12 cellular contexts compared by ENCODE assay signal in genomic region chr17:17493986-17494466, GRCh38. TPM values are rescaled to one million over a fixed set of nuclear protein-coding genes. Genes with fewer than 3 reads are reported as not detected.
DNase-seq lines count a peak whose midpoint lies in the region; ATAC-seq and TF ChIP-seq lines count a peak whose summit lies in the region.
"Had no signal": no experiment of that assay in that cellular context is flagged by ENCODE, and none has a peak within 500 bp of the region (broad histone marks: within the 10 kb centered on the region; RNA-seq: fewer than 3 reads in every experiment).

No MANE protein-coding gene starts in this region.

- intact Hi-C loops in right lobe of liver (cut with DNase I): no loop called here
- intact Hi-C loops in activated CD4-positive, alpha-beta T cell treated with anti-CD3 and anti-CD28 coated beads, Interleukin-2, amount 10 ng/mL, durations not matched to agents 24 days and 14 days (cut with micrococcal nuclease): loop anchor here (10.0 kb wide), 1 partner anchor 541 kb away; the partner anchor contains the start of genes ATPAF2 and GID4

- peak; percentile 10 for TF ChIP-seq POLR2A in right lobe of liver (IDR thresholded peaks at IDR 0.05)

- H3K9ac ChIP-seq in subcutaneous abdominal adipose tissue (ENCODE audit: low read length in 5 of 5): peak overlapping the region in 4 of 5 donors; percentile 7 to 89 (median 70)

- H3K4me3 Mint-ChIP-seq in activated CD4-positive, alpha-beta T cell treated with anti-CD3 and anti-CD28 coated beads, Interleukin-2, amount 10 ng/mL, durations not matched to agents 24 days and 14 days: no peak overlapping the region

- H3K27me3 ChIP-seq in right lobe of liver (no peaks in the 10 kb centered on the region), subcutaneous abdominal adipose tissue (ENCODE audit: control insufficient read depth in 5 of 5, insufficient read depth in 4 of 5, low read length in 5 of 5) (no peaks in the 10 kb centered on the region)
- H3K27me3 ChIP-seq: tibial artery had no signal

- H3K9me3 Mint-ChIP-seq in activated CD4-positive, alpha-beta T cell treated with anti-CD3 and anti-CD28 coated beads, Interleukin-2, amount 10 ng/mL, durations not matched to agents 24 days and 14 days: no peaks in the 10 kb centered on the region

- no peaks in the 10 kb centered on the region for H3K9me3 ChIP-seq in right lobe of liver
- no peaks in the 10 kb centered on the region for H3K9me3 ChIP-seq in subcutaneous abdominal adipose tissue (ENCODE audit: control insufficient read depth in 5 of 5, low read length in 5 of 5)
- H3K9me3 ChIP-seq: tibial artery had no signal

- WGBS in right lobe of liver (ENCODE audit: insufficient coverage, low coverage, low lambda C conversion rate, missing lambda C conversion rate): 80% methylated on average over 3 of the region's 5 CpGs

- no peak for TF ChIP-seq CTCF in right lobe of liver (IDR thresholded peaks at IDR 0.05)

- peak overlapping the region in 2 of 3 donors; percentile 64 to 71 for H3K4me3 ChIP-seq in right lobe of liver
- peak overlapping the region; percentile 78 to 97 (median 87) for H3K4me3 ChIP-seq in subcutaneous abdominal adipose tissue (ENCODE audit: low read depth in 1 of 5, low read length in 5 of 5)

- H3K27me3 Mint-ChIP-seq in activated CD4-positive, alpha-beta T cell treated with anti-CD3 and anti-CD28 coated beads, Interleukin-2, amount 10 ng/mL, durations not matched to agents 24 days and 14 days: peaks cover 20% of the 10 kb centered on the region

- H3K36me3 Mint-ChIP-seq in activated CD4-positive, alpha-beta T cell treated with anti-CD3 and anti-CD28 coated beads, Interleukin-2, amount 10 ng/mL, durations not matched to agents 24 days and 14 days (ENCODE audit: low read depth): peaks cover 32% of the 10 kb centered on the region

- peak; percentile 49 for DNase-seq in DMS53 (lab: John Stamatoyannopoulos, UW)
- DNase-seq in DMS53 treated with DMSO at 0.1 percent for 48 hours (lab: John Stamatoyannopoulos, UW; ENCODE audit: unreplicated experiment): no peak
- DNase-seq in caudate nucleus (lab: John Stamatoyannopoulos, UW): peak in 1 of 61 donors; percentile 33
- DNase-seq in right lobe of liver: no peak
- no peak for DNase-seq in AG08395 (ENCODE audit: low spot score)
- no peak for DNase-seq in activated CD4-positive, alpha-beta T cell treated with anti-CD3 and anti-CD28 coated beads, Interleukin-2, amount 10 ng/mL, durations not matched to agents 24 days and 14 days
- DNase-seq: activated CD4-positive, alpha-beta T cell treated with anti-CD3 and anti-CD28 coated beads for 48 hours; NCI-H2107 had no signal

- peak overlapping the region; percentile 92 for H3K27ac ChIP-seq in caudate nucleus (ENCODE audit: low read depth, low read length)
- H3K27ac ChIP-seq in right lobe of liver: peak overlapping the region in 2 of 3 donors; percentile 84 to 91
- peak overlapping the region; percentile 96 for H3K27ac ChIP-seq in subcutaneous abdominal adipose tissue (ENCODE audit: low read depth, low read length)
- H3K27ac ChIP-seq: 22Rv1 had no signal

- H3K4me1 ChIP-seq in right lobe of liver: peaks cover 0 to 20% (median 0%) of the 10 kb centered on the region in 4 donors
- H3K4me1 ChIP-seq in subcutaneous abdominal adipose tissue (ENCODE audit: control insufficient read depth in 5 of 5, insufficient read depth in 5 of 5, low read length in 5 of 5): peaks cover 5 to 57% (median 31%) of the 10 kb centered on the region in 5 donors

- peak in 1 of 4 donors; percentile 20 for ATAC-seq in right lobe of liver
- ATAC-seq in HG03378 (IDR thresholded peaks at IDR 0.05; ENCODE audit: unreplicated experiment): no peak

- H3K4me1 Mint-ChIP-seq in activated CD4-positive, alpha-beta T cell treated with anti-CD3 and anti-CD28 coated beads, Interleukin-2, amount 10 ng/mL, durations not matched to agents 24 days and 14 days: peaks cover 13% of the 10 kb centered on the region

- no peak overlapping the region for H3K27ac Mint-ChIP-seq in activated CD4-positive, alpha-beta T cell treated with anti-CD3 and anti-CD28 coated beads, Interleukin-2, amount 10 ng/mL, durations not matched to agents 24 days and 14 days

- H3K36me3 ChIP-seq in right lobe of liver (peaks cover 0 to 9% (median 2%) of the 10 kb centered on the region in 4 donors), subcutaneous abdominal adipose tissue (ENCODE audit: control insufficient read depth in 5 of 5, insufficient read depth in 5 of 5, low read length in 5 of 5) (peaks cover 0 to 25% (median 21%) of the 10 kb centered on the region in 5 donors)

RNA-seq across cellular contexts. Expression of gene RASD1, which starts 2.2 kb away (rescaled TPM):
- 100 to 1,000 TPM in 3 of 6 experiments, 10 to 100 TPM in 2, 1 to 10 TPM in 1; 1.0 to 230 (median 101) TPM for total RNA-seq in right lobe of liver
- total RNA-seq in activated CD4-positive, alpha-beta T cell treated with anti-CD3 and anti-CD28 coated beads, Interleukin-2, amount 10 ng/mL, durations not matched to agents 24 days and 14 days: 6.6 and 7.5 TPM in 2 replicates

RNA-seq across cellular contexts. Expression of gene MED9, which starts 17.2 kb away (rescaled TPM):
- 10 to 100 TPM in 3 of 6 experiments, 1 to 10 TPM in 3; 5.7 to 24.4 (median 12.4) TPM for total RNA-seq in right lobe of liver
- 14.4 and 15.3 TPM in 2 replicates for total RNA-seq in activated CD4-positive, alpha-beta T cell treated with anti-CD3 and anti-CD28 coated beads, Interleukin-2, amount 10 ng/mL, durations not matched to agents 24 days and 14 days
